Comparison of ENCODE assay signal across 8 cellular contexts in genomic region chr1:36411674-36412648, GRCh38. TPM values are rescaled to one million over a fixed set of nuclear protein-coding genes. Genes with fewer than 3 reads are reported as not detected.
A peak's percentile ranks its signal among the peaks of the same experiment; 100 is the strongest.
DNase-seq lines count a peak whose midpoint lies in the region; ATAC-seq lines count a peak whose summit lies in the region.

No MANE protein-coding gene starts in this region.

- CTCF ChIA-PET in CD8-positive, alpha-beta memory T cell (lab: Charles Lee), result interaction anchor here (0.9 to 1.8 kb wide), 3 partner anchors 8 to 21 kb away, joined by 3 to 4 read pairs (median 3); no protein-coding TSS in a partner anchor

- no peaks in the 10 kb centered on the region for H3K36me3 ChIP-seq in CD8-positive, alpha-beta memory T cell (ENCODE audit: insufficient read depth, low read length)

- no peaks in the 10 kb centered on the region for H3K9me3 ChIP-seq in CD8-positive, alpha-beta memory T cell (ENCODE audit: low read length)

- peak overlapping the region in 6 of 8 donors; percentile 43 to 88 (median 82) for H3K27ac Mint-ChIP-seq in CD8-positive, alpha-beta memory T cell
- H3K27ac Mint-ChIP-seq in immature natural killer cell, result peak overlapping the region; percentile 51 to 80 (median 64)

- peaks cover 0 to 4% (median 0%) of the 10 kb centered on the region in 3 donors for H3K36me3 Mint-ChIP-seq in CD8-positive, alpha-beta memory T cell
- H3K36me3 Mint-ChIP-seq in immature natural killer cell, result peaks cover 15 to 30% (median 21%) of the 10 kb centered on the region in 3 donors

- H3K9me3 Mint-ChIP-seq in CD8-positive, alpha-beta memory T cell, result no peaks in the 10 kb centered on the region
- H3K9me3 Mint-ChIP-seq in immature natural killer cell, result no peaks in the 10 kb centered on the region

- peak overlapping the region in 2 of 7 donors; percentile 23 to 46 for H3K4me3 Mint-ChIP-seq in CD8-positive, alpha-beta memory T cell
- peak overlapping the region in 1 of 5 donors; percentile 30 for H3K4me3 Mint-ChIP-seq in immature natural killer cell

- H3K4me1 Mint-ChIP-seq in CD8-positive, alpha-beta memory T cell, result peaks cover 5 to 10% (median 9%) of the 10 kb centered on the region in 3 donors
- H3K4me1 Mint-ChIP-seq in immature natural killer cell, result peaks cover 5 to 11% of the 10 kb centered on the region in 2 donors

- DNase-seq in CD8-positive, alpha-beta memory T cell, result peak in 3 of 5 donors; percentile 17 to 30 (median 20)
- DNase-seq in NCI-H1048 (lab: John Stamatoyannopoulos, UW), result peak; percentile 9
- DNase-seq in activated CD4-positive, alpha-beta T cell treated with anti-CD3 and anti-CD28 coated beads, Interleukin-2, amount 50 U/mL, for 1 hour, result peak; percentile 16
- DNase-seq in immature natural killer cell, result peak; percentile 19 to 24 (median 20)
- no peak for DNase-seq in iPS-NIHi7 (ENCODE audit: extremely low spot score)
- no peak for DNase-seq in DMS153 (lab: John Stamatoyannopoulos, UW)

- no peak overlapping the region for H3K27ac ChIP-seq in CD8-positive, alpha-beta memory T cell (ENCODE audit: low read depth, low read length)

- no peaks in the 10 kb centered on the region for H3K4me1 ChIP-seq in CD8-positive, alpha-beta memory T cell (ENCODE audit: insufficient read depth, low read length)

- ATAC-seq in GM21528 (IDR thresholded peaks at IDR 0.05; ENCODE audit: low FRiP score, unreplicated experiment) (no peak), GM21526 (IDR thresholded peaks at IDR 0.05; ENCODE audit: low FRiP score, unreplicated experiment) (no peak)

- H3K4me3 ChIP-seq in CD8-positive, alpha-beta memory T cell (ENCODE audit: low read length), result no peak overlapping the region

- H3K27me3 Mint-ChIP-seq in CD8-positive, alpha-beta memory T cell, result no peaks in the 10 kb centered on the region
- peaks cover 0 to 2% (median 0%) of the 10 kb centered on the region in 3 donors for H3K27me3 Mint-ChIP-seq in immature natural killer cell (ENCODE audit: low read depth in 3 of 3)

- H3K27me3 ChIP-seq in CD8-positive, alpha-beta memory T cell (ENCODE audit: insufficient read depth, low read length, poor library complexity, severe bottlenecking), result no peaks in the 10 kb centered on the region

- POLR2A ChIA-PET in CD8-positive, alpha-beta memory T cell (lab: Charles Lee), result interaction anchor here (0.7 kb wide), 1 partner anchor 27 kb away, joined by 5 read pairs; no protein-coding TSS in a partner anchor

RNA-seq across cellular contexts. Expression of gene LSM10, which starts 14.3 kb away (rescaled TPM):
- total RNA-seq in CD8-positive, alpha-beta memory T cell, result 10 to 100 TPM; 75.3 to 81.4 TPM
- polyA plus RNA-seq in CD8-positive, alpha-beta memory T cell, result 146 TPM
- 100 to 1,000 TPM; 156 to 181 (median 164) TPM for polyA plus RNA-seq in immature natural killer cell

RNA-seq across cellular contexts. Expression of gene STK40, which starts 26.2 kb away (rescaled TPM):
- total RNA-seq in CD8-positive, alpha-beta memory T cell, result 10 to 100 TPM; 52.9 to 56.8 TPM
- 53.7 TPM for polyA plus RNA-seq in CD8-positive, alpha-beta memory T cell
- 100 to 1,000 TPM in 1 of 3 donors, 10 to 100 TPM in 2; 43.3 to 101 (median 61.5) TPM for polyA plus RNA-seq in immature natural killer cell

RNA-seq across cellular contexts. Expression of gene OSCP1, which starts 38.3 kb away (rescaled TPM):
- total RNA-seq in CD8-positive, alpha-beta memory T cell, result 1 to 10 TPM; 2.0 to 2.7 TPM
- polyA plus RNA-seq in CD8-positive, alpha-beta memory T cell, result not detected
- 1 to 10 TPM in 1 of 3 donors, not detected in 2; 2.7 TPM for polyA plus RNA-seq in immature natural killer cell

RNA-seq across cellular contexts. Expression of gene MRPS15, which starts 52.2 kb away (rescaled TPM):
- 100 to 1,000 TPM; 134 to 143 TPM for total RNA-seq in CD8-positive, alpha-beta memory T cell
- polyA plus RNA-seq in CD8-positive, alpha-beta memory T cell, result 76.5 TPM
- polyA plus RNA-seq in immature natural killer cell, result 100 to 1,000 TPM in 1 of 3 donors, 10 to 100 TPM in 2; 59.8 to 106 (median 63.8) TPM

Comparison
In these comparisons a context has a peak if more than half of its experiments do, and no peak if none do; other contexts are left out.
1. DNase-seq: peak in CD8-positive, alpha-beta memory T cell (3 of 5), NCI-H1048 (single experiment), activated CD4-positive, alpha-beta T cell treated with anti-CD3 and anti-CD28 coated beads, Interleukin-2, amount 50 U/mL, for 1 hour (single experiment) and immature natural killer cell (3 of 3); none in iPS-NIHi7 (single experiment) and DMS153 (single experiment).